ENCODE assay signal across 2 cellular contexts in genomic region chr20:40254023-40254772, GRCh38.
TF ChIP-seq lines count a peak whose summit lies in the region.

No MANE protein-coding gene starts in this region.

TF ChIP-seq in HepG2, 621 proteins besides CTCF, POLR2A, EP300 and RAD21 (continued from another document):
- TF ChIP-seq SRF (IDR thresholded peaks at IDR 0.05; ENCODE audit: low read depth, low read length), result no peak

TF ChIP-seq in liver, 16 proteins besides CTCF, POLR2A, EP300 and RAD21 (continued from another document):
- TF ChIP-seq, protein P1, sequence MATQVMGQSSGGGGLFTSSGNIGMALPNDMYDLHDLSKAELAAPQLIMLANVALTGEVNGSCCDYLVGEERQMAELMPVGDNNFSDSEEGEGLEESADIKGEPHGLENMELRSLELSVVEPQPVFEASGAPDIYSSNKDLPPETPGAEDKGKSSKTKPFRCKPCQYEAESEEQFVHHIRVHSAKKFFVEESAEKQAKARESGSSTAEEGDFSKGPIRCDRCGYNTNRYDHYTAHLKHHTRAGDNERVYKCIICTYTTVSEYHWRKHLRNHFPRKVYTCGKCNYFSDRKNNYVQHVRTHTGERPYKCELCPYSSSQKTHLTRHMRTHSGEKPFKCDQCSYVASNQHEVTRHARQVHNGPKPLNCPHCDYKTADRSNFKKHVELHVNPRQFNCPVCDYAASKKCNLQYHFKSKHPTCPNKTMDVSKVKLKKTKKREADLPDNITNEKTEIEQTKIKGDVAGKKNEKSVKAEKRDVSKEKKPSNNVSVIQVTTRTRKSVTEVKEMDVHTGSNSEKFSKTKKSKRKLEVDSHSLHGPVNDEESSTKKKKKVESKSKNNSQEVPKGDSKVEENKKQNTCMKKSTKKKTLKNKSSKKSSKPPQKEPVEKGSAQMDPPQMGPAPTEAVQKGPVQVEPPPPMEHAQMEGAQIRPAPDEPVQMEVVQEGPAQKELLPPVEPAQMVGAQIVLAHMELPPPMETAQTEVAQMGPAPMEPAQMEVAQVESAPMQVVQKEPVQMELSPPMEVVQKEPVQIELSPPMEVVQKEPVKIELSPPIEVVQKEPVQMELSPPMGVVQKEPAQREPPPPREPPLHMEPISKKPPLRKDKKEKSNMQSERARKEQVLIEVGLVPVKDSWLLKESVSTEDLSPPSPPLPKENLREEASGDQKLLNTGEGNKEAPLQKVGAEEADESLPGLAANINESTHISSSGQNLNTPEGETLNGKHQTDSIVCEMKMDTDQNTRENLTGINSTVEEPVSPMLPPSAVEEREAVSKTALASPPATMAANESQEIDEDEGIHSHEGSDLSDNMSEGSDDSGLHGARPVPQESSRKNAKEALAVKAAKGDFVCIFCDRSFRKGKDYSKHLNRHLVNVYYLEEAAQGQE (IDR thresholded peaks at IDR 0.05), result no peak
